1 cellular context compared by ENCODE assay signal in the genomic region with DNA sequence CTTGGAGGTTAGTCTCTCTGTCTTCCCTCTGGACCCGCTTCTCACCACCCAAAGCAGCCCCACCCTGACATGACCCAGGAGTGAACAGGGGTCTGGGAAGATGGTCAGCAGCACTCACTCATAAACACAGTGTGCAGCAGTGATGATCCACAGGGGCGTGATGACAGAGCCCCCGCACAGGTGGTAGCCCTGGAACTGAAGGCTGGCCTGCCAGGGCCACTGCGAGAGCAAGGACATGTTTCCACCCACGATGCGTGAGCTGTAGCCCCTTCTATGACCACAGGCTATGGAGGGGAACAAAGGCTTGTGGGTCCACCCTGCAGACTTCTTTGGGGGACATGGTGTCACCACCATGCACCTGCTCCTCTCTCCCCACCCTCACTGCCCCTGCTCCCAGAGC.
TF ChIP-seq lines count a peak whose summit lies in the region.

No MANE protein-coding gene starts in this region.

TF ChIP-seq in SK-N-SH, 30 proteins besides CTCF, POLR2A, EP300 and RAD21 (continued from another document):
- TF ChIP-seq YY1 (IDR thresholded peaks at IDR 0.05; ENCODE audit: low read depth) (no peak), ELF1 (IDR thresholded peaks at IDR 0.05) (no peak), RFX5 (IDR thresholded peaks at IDR 0.05; ENCODE audit: low read length) (no peak), NFIC (IDR thresholded peaks at IDR 0.05; ENCODE audit: borderline replicate concordance) (no peak), MXI1 (IDR thresholded peaks at IDR 0.05; ENCODE audit: low read depth, low read length) (no peak), TAF1 (IDR thresholded peaks at IDR 0.05; ENCODE audit: borderline replicate concordance, low read depth, low read length) (no peak), CHD2 (IDR thresholded peaks at IDR 0.05; ENCODE audit: low read length, partially characterized antibody) (no peak), SIN3A (IDR thresholded peaks at IDR 0.05; ENCODE audit: borderline replicate concordance, low read depth, low read length) (no peak), RXRA (IDR thresholded peaks at IDR 0.05; ENCODE audit: borderline replicate concordance, low read depth) (no peak), SMC3 (IDR thresholded peaks at IDR 0.05; ENCODE audit: low read depth, low read length) (no peak), FOXJ3 (CRISPR knock-in tag; IDR thresholded peaks at IDR 0.05) (no peak), NRF1 (IDR thresholded peaks at IDR 0.05; ENCODE audit: low read depth, low read length) (no peak), EZH2phosphoT487 (IDR thresholded peaks at IDR 0.05; ENCODE audit: borderline replicate concordance, low read depth) (no peak)
